9 cellular contexts compared by ENCODE assay signal in the genomic region with DNA sequence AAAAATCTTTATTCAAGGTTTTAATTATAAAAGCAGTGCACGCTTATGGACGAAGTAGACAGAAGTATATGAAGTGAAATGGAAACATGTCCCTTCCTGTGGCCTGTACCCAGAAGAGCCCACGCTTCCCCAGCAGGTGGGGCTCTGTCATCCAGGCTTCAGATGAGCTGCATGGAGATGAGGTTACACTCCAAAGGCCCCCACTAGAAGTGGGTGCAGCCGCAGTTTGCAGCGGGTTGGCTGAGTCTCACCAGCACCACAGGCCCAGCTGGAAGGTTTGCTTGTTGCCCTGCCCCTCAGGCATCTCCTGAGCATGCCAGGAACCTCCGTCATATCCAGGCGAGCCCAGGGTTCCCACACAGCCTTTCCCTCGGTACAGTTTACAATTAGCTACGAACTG. TPM values are rescaled to one million over a fixed set of nuclear protein-coding genes. Genes with fewer than 3 reads are reported as not detected.
A peak's percentile ranks its signal among the peaks of the same experiment; 100 is the strongest.
DNase-seq lines count a peak whose midpoint lies in the region; ATAC-seq, FAIRE-seq and TF ChIP-seq lines count a peak whose summit lies in the region.
"Had no signal": no experiment of that assay in that cellular context is flagged by ENCODE, and none has a peak within 500 bp of the region (broad histone marks: within the 10 kb centered on the region; RNA-seq: fewer than 3 reads in every experiment).

No MANE protein-coding gene starts in this region.

- CTCF ChIA-PET in activated CD4-positive, alpha-beta T cell treated with anti-CD3 and anti-CD28 coated beads, Interleukin-2, amount 10 ng/mL, durations not matched to agents 7 days and 5 days (lab: Charles Lee), result no interaction called here

- H3K9me3 ChIP-seq in WERI-Rb-1 (ENCODE audit: severe bottlenecking), result no peaks in the 10 kb centered on the region

- H3K4me3 ChIP-seq in WERI-Rb-1 (ENCODE audit: low read depth, low read length), result no peak overlapping the region
- H3K4me3 ChIP-seq: skin epidermis had no signal

- ATAC-seq in GM19452 (IDR thresholded peaks at IDR 0.05; ENCODE audit: unreplicated experiment), result no peak
- no peak for ATAC-seq in HG03025 (IDR thresholded peaks at IDR 0.05; ENCODE audit: low FRiP score, unreplicated experiment)
- no peak for ATAC-seq in HG03439 (IDR thresholded peaks at IDR 0.05; ENCODE audit: unreplicated experiment)

- DNase-seq in DMS53 (lab: John Stamatoyannopoulos, UW) (peak; percentile 49), HTR-8/SVneo (ENCODE audit: insufficient read length, low spot score) (peak; percentile 25), WERI-Rb-1 (peak; percentile 43), medulla oblongata (ENCODE audit: extremely low spot score) (peak; percentile 26)
- DNase-seq in activated CD4-positive, alpha-beta T cell treated with anti-CD3 and anti-CD28 coated beads, Interleukin-2, amount 10 ng/mL, durations not matched to agents 7 days and 5 days, result no peak

- no peaks in the 10 kb centered on the region for H3K4me1 Mint-ChIP-seq in activated CD4-positive, alpha-beta T cell treated with anti-CD3 and anti-CD28 coated beads, Interleukin-2, amount 10 ng/mL, durations not matched to agents 7 days and 5 days

- TF ChIP-seq CTCF in WERI-Rb-1 (IDR thresholded peaks at IDR 0.05; ENCODE audit: low read depth, low read length), result peak; percentile 72

- no peaks in the 10 kb centered on the region for H3K36me3 Mint-ChIP-seq in activated CD4-positive, alpha-beta T cell treated with anti-CD3 and anti-CD28 coated beads, Interleukin-2, amount 10 ng/mL, durations not matched to agents 7 days and 5 days (ENCODE audit: low read depth)

- H3K27me3 ChIP-seq in WERI-Rb-1 (ENCODE audit: insufficient read depth, low read depth, severe bottlenecking), result no peaks in the 10 kb centered on the region

- H3K9me3 Mint-ChIP-seq in activated CD4-positive, alpha-beta T cell treated with anti-CD3 and anti-CD28 coated beads, Interleukin-2, amount 10 ng/mL, durations not matched to agents 7 days and 5 days, result peaks cover 2% of the 10 kb centered on the region

- POLR2A ChIA-PET in activated CD4-positive, alpha-beta T cell treated with anti-CD3 and anti-CD28 coated beads, Interleukin-2, amount 10 ng/mL, durations not matched to agents 7 days and 5 days (lab: Charles Lee), result no interaction called here

- H3K27me3 Mint-ChIP-seq in activated CD4-positive, alpha-beta T cell treated with anti-CD3 and anti-CD28 coated beads, Interleukin-2, amount 10 ng/mL, durations not matched to agents 7 days and 5 days, result no peaks in the 10 kb centered on the region

- H3K36me3 ChIP-seq in WERI-Rb-1, result no peaks in the 10 kb centered on the region

- FAIRE-seq in HTR-8/SVneo (lab: Jason Lieb, UNC), result no peak

- no peak overlapping the region for H3K27ac ChIP-seq in WERI-Rb-1
- H3K27ac ChIP-seq: skin epidermis had no signal

- H3K27ac Mint-ChIP-seq in activated CD4-positive, alpha-beta T cell treated with anti-CD3 and anti-CD28 coated beads, Interleukin-2, amount 10 ng/mL, durations not matched to agents 7 days and 5 days, result no peak overlapping the region

- H3K4me3 Mint-ChIP-seq in activated CD4-positive, alpha-beta T cell treated with anti-CD3 and anti-CD28 coated beads, Interleukin-2, amount 10 ng/mL, durations not matched to agents 7 days and 5 days, result no peak overlapping the region

RNA-seq across cellular contexts. Expression of a gene that starts 33.1 kb away (rescaled TPM):
- total RNA-seq in activated CD4-positive, alpha-beta T cell treated with anti-CD3 and anti-CD28 coated beads, Interleukin-2, amount 10 ng/mL, durations not matched to agents 7 days and 5 days, result not detected
